In the genomic region with DNA sequence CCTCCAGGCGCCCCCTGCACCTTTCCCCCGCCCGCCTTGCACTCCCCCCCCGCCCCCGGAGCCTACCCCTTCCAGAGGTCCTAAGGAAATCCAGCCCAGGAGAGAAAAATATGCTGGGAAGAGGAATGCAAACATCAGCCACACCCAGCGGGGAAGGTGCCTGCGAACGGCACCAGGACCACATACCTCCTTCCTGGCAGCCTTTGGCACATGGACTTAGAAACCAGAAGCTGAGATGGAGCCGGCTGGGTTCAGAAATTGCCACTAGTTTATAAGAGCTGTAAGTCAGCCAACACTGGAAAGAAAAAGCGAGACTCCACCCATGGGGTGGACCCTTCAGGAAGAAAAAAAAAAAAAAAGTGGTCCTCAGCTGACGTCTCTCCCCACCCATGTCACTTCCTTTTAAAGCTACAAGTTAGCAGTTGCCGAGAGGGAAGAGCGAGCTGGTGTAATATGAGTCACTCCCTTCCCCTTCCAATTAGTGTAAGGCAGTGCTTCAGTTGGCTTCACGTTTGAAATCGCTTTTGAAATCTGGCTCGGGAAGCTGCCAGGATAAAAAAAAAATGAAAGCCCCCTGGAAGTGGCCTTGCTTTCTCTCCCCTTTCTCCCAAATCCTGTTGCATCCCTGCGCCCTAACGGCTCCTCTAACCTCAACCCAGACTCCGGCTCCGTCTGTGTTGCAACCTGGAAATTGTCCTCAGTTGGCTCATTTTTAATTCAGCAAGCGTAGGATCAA, we compare ENCODE assay signal across 8 cellular contexts. TPM values are rescaled to one million over a fixed set of nuclear protein-coding genes. Genes with fewer than 3 reads are reported as not detected.
A peak's percentile ranks its signal among the peaks of the same experiment; 100 is the strongest.
DNase-seq lines count a peak whose midpoint lies in the region; ATAC-seq, FAIRE-seq and TF ChIP-seq lines count a peak whose summit lies in the region.

A gene with protein sequence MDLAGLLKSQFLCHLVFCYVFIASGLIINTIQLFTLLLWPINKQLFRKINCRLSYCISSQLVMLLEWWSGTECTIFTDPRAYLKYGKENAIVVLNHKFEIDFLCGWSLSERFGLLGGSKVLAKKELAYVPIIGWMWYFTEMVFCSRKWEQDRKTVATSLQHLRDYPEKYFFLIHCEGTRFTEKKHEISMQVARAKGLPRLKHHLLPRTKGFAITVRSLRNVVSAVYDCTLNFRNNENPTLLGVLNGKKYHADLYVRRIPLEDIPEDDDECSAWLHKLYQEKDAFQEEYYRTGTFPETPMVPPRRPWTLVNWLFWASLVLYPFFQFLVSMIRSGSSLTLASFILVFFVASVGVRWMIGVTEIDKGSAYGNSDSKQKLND (minus strand): TSS at position 310 of the 736 bp plus-strand sequence. CDS start 41,848 bp downstream, outside the sequence.

- no peaks in the 10 kb centered on the region for H3K79me2 ChIP-seq in OCI-LY3 (ENCODE audit: low read length)

- ATAC-seq in GM21390 (IDR thresholded peaks at IDR 0.05; ENCODE audit: unreplicated experiment) = peak; percentile 97
- peak; percentile 96 for ATAC-seq in mucosa of descending colon

- no peaks in the 10 kb centered on the region for H3K27me3 ChIP-seq in OCI-LY3 (ENCODE audit: low read depth, low read length)

- DNase-seq in D341Med (ENCODE audit: low spot score) (peak; percentile 50), HTR-8/SVneo (ENCODE audit: insufficient read length, low spot score) (peak; percentile 92), epithelial cell of esophagus (ENCODE audit: low read depth) (peak; percentile 95), mucosa of descending colon (peak; percentile 64 to 76 (median 66))
- DNase-seq in activated CD8-positive, alpha-beta memory T cell treated with anti-CD3 and anti-CD28 coated beads, Interleukin-2, amount 50 U/mL, for 4 hours = peak; percentile 52
- peak; percentile 59 for DNase-seq in stimulated activated CD8-positive, alpha-beta memory T cell treated with anti-CD3 and anti-CD28 coated beads, Interleukin-4, amount 100 ng/mL, for 48 hours

- H3K4me3 ChIP-seq in OCI-LY3 (ENCODE audit: low read length) = peak within 1 kb of the TSS; percentile 81
- peak within 1 kb of the TSS; percentile 61 for H3K4me3 ChIP-seq in epithelial cell of esophagus (ENCODE audit: low read length)
- peak within 1 kb of the TSS; percentile 6 for H3K4me3 ChIP-seq in mucosa of descending colon

- H3K4me2 ChIP-seq in OCI-LY3 (ENCODE audit: low read length) = peak within 1 kb of the TSS; percentile 83

- intact Hi-C loops in mucosa of descending colon (cut with DNase I, micrococcal nuclease) = no loop called here

- H3K4me1 ChIP-seq in OCI-LY3 (ENCODE audit: low read length) (peaks cover 10% of the 10 kb centered on the region), mucosa of descending colon (ENCODE audit: low read depth) (peaks cover 4% of the 10 kb centered on the region)

- peak within 1 kb of the TSS; percentile 76 for H2AFZ ChIP-seq in OCI-LY3 (ENCODE audit: low read depth, low read length)

- H3K9me3 ChIP-seq in OCI-LY3 (ENCODE audit: insufficient read depth, low read length) (no peaks in the 10 kb centered on the region), mucosa of descending colon (no peaks in the 10 kb centered on the region)

- no peak for TF ChIP-seq CTCF in OCI-LY3 (IDR thresholded peaks at IDR 0.05; ENCODE audit: low read depth, low read length)
- no peak for TF ChIP-seq CTCF in epithelial cell of esophagus (IDR thresholded peaks at IDR 0.05; ENCODE audit: insufficient read depth, low read depth, low read length, missing control alignments)
- no peak for TF ChIP-seq CTCF in mucosa of descending colon (IDR thresholded peaks at IDR 0.05)

- H3K36me3 ChIP-seq in OCI-LY3 (replicated peaks; ENCODE audit: low read depth, low read length) (no peaks in the 10 kb centered on the region), mucosa of descending colon (ENCODE audit: low read depth) (no peaks in the 10 kb centered on the region)

- peak within 1 kb of the TSS; percentile 22; the same call in 1 of the 2 replicates for H3K27ac ChIP-seq in OCI-LY3 (ENCODE audit: low read length)

- H3K9ac ChIP-seq in OCI-LY3 (ENCODE audit: low read length) = peak within 1 kb of the TSS; percentile 54

- peak; percentile 65 for FAIRE-seq in HTR-8/SVneo (lab: Jason Lieb, UNC)

- no peaks in the 10 kb centered on the region for H4K20me1 ChIP-seq in OCI-LY3 (ENCODE audit: insufficient read depth, low read length)

RNA-seq across cellular contexts. Expression of the gene that starts here (rescaled TPM):
- total RNA-seq in mucosa of descending colon = 10 to 100 TPM in 1 of 3 donors, 1 to 10 TPM in 2; 6.5 to 12.3 (median 7.3) TPM

Comparison
In these comparisons a context has a peak if more than half of its experiments do, and no peak if none do; other contexts are left out.
1. Peak in every context shown above with its lines: DNase-seq, ATAC-seq, H3K4me3 ChIP-seq and H3K27ac ChIP-seq.
2. H3K4me3 ChIP-seq: peak in every context shown above with its lines; median percentile 81 in OCI-LY3; 61 in epithelial cell of esophagus; 6 in mucosa of descending colon.